In the genomic region with DNA sequence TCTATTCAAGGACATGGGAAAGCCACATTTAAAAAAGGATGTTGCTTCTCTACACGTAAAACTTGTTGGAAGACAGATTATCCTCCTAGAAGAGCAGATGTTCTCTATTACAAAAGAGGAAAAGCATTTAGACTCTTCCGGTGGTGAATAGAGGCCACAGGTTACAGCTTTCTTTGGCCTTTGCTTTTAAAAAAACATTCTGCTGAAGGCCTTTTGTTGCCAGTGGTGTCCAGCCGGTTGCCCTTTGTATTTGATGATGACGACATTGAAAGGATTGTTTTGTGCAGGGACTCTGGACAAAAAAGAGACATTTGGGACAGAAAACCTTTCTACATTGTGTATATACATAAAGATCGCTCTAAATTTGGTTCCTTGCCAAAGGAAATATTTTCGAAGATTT, we compare ENCODE assay signal across 1 cellular context.
A peak's percentile ranks its signal among the peaks of the same experiment; 100 is the strongest.
TF ChIP-seq lines count a peak whose summit lies in the region.

No MANE protein-coding gene starts in this region.

TF ChIP-seq in HepG2, 621 proteins besides CTCF, POLR2A, EP300 and RAD21 (continued from another document and continues in another):
- TF ChIP-seq ZNF784 (CRISPR knock-in tag; IDR thresholded peaks at IDR 0.05; ENCODE audit: borderline replicate concordance) (no peak), XBP1 (CRISPR knock-in tag; IDR thresholded peaks at IDR 0.05) (no peak), ZBTB7A (CRISPR knock-in tag; IDR thresholded peaks at IDR 0.05) (no peak), ZBTB25 (CRISPR knock-in tag; IDR thresholded peaks at IDR 0.05) (no peak), TEAD3 (CRISPR knock-in tag; optimal IDR thresholded peaks at IDR 0.05; ENCODE audit: borderline replicate concordance) (peak; percentile 60), TFDP1 (CRISPR knock-in tag; IDR thresholded peaks at IDR 0.05; ENCODE audit: borderline replicate concordance) (no peak), RFXAP (CRISPR knock-in tag; IDR thresholded peaks at IDR 0.05; ENCODE audit: borderline replicate concordance) (no peak), ZNF607 (CRISPR knock-in tag; IDR thresholded peaks at IDR 0.05; ENCODE audit: borderline replicate concordance) (no peak), SP5 (CRISPR knock-in tag; IDR thresholded peaks at IDR 0.05; ENCODE audit: borderline replicate concordance, low read depth) (no peak), ZNF780A (CRISPR knock-in tag; IDR thresholded peaks at IDR 0.05) (no peak), TCF7L2 (IDR thresholded peaks at IDR 0.05; ENCODE audit: low read depth, low read length) (no peak), DZIP1 (CRISPR knock-in tag; IDR thresholded peaks at IDR 0.05) (no peak), ZNF597 (CRISPR knock-in tag; IDR thresholded peaks at IDR 0.05) (no peak), ZNF619 (CRISPR knock-in tag; IDR thresholded peaks at IDR 0.05) (no peak), SMYD3 (CRISPR knock-in tag; IDR thresholded peaks at IDR 0.05) (no peak), GLI4 (CRISPR knock-in tag; IDR thresholded peaks at IDR 0.05; ENCODE audit: borderline replicate concordance) (no peak), ZMYM4 (CRISPR knock-in tag; IDR thresholded peaks at IDR 0.05) (no peak), ZXDC (CRISPR knock-in tag; IDR thresholded peaks at IDR 0.05) (no peak), DMAP1 (CRISPR knock-in tag; IDR thresholded peaks at IDR 0.05) (no peak), YY1 (IDR thresholded peaks at IDR 0.05; ENCODE audit: insufficient read depth, insufficient replicate concordance, low read depth, low read length) (no peak), ZNF501 (CRISPR knock-in tag; IDR thresholded peaks at IDR 0.05) (no peak), TMF1 (CRISPR knock-in tag; IDR thresholded peaks at IDR 0.05; ENCODE audit: low read depth) (no peak), ZC3H13 (CRISPR knock-in tag; IDR thresholded peaks at IDR 0.05) (no peak), PRMT3 (CRISPR knock-in tag; IDR thresholded peaks at IDR 0.05; ENCODE audit: borderline replicate concordance, low read depth) (no peak), ZNF674 (CRISPR knock-in tag; IDR thresholded peaks at IDR 0.05; ENCODE audit: low read depth) (no peak), MTA3 (CRISPR knock-in tag; IDR thresholded peaks at IDR 0.05) (no peak), CREB1 (IDR thresholded peaks at IDR 0.05) (peak; percentile 77), CREB1 (CRISPR knock-in tag; IDR thresholded peaks at IDR 0.05) (peak; percentile 50), ATF4 (CRISPR knock-in tag; IDR thresholded peaks at IDR 0.05) (no peak), ADNP (CRISPR knock-in tag; IDR thresholded peaks at IDR 0.05) (no peak), ZNF225 (CRISPR knock-in tag; IDR thresholded peaks at IDR 0.05) (no peak), MLX (CRISPR knock-in tag; IDR thresholded peaks at IDR 0.05) (no peak), NFYC (CRISPR knock-in tag; IDR thresholded peaks at IDR 0.05) (no peak), IKZF1 (IDR thresholded peaks at IDR 0.05) (no peak), ZNF777 (CRISPR knock-in tag; IDR thresholded peaks at IDR 0.05) (no peak), CHCHD3 (CRISPR knock-in tag; IDR thresholded peaks at IDR 0.05) (no peak), SRY (CRISPR knock-in tag; IDR thresholded peaks at IDR 0.05) (no peak), RBM39 (IDR thresholded peaks at IDR 0.05; ENCODE audit: low read depth, low read length, poor library complexity, severe bottlenecking) (no peak), ZBTB8A (CRISPR knock-in tag; IDR thresholded peaks at IDR 0.05; ENCODE audit: borderline replicate concordance, low read depth) (no peak), ZNF740 (CRISPR knock-in tag; IDR thresholded peaks at IDR 0.05) (no peak), PBX2 (CRISPR knock-in tag; IDR thresholded peaks at IDR 0.05) (no peak), MAFK (conservative IDR thresholded peaks at IDR 0.05 in 1 of 2, IDR thresholded peaks at IDR 0.05 in 1 of 2; ENCODE audit: low read length in 2 of 2) (no peak), ZFY (CRISPR knock-in tag; IDR thresholded peaks at IDR 0.05) (no peak), GFI1 (CRISPR knock-in tag; IDR thresholded peaks at IDR 0.05; ENCODE audit: borderline replicate concordance) (no peak), DR1 (CRISPR knock-in tag; IDR thresholded peaks at IDR 0.05) (no peak), SETDB1 (CRISPR knock-in tag; IDR thresholded peaks at IDR 0.05; ENCODE audit: borderline replicate concordance) (no peak)
- TF ChIP-seq, protein P1, sequence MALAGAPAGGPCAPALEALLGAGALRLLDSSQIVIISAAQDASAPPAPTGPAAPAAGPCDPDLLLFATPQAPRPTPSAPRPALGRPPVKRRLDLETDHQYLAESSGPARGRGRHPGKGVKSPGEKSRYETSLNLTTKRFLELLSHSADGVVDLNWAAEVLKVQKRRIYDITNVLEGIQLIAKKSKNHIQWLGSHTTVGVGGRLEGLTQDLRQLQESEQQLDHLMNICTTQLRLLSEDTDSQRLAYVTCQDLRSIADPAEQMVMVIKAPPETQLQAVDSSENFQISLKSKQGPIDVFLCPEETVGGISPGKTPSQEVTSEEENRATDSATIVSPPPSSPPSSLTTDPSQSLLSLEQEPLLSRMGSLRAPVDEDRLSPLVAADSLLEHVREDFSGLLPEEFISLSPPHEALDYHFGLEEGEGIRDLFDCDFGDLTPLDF (CRISPR knock-in tag; IDR thresholded peaks at IDR 0.05) = no peak
- TF ChIP-seq, protein P2, sequence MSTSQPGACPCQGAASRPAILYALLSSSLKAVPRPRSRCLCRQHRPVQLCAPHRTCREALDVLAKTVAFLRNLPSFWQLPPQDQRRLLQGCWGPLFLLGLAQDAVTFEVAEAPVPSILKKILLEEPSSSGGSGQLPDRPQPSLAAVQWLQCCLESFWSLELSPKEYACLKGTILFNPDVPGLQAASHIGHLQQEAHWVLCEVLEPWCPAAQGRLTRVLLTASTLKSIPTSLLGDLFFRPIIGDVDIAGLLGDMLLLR (CRISPR knock-in tag; IDR thresholded peaks at IDR 0.05) = no peak
- TF ChIP-seq, protein P3, sequence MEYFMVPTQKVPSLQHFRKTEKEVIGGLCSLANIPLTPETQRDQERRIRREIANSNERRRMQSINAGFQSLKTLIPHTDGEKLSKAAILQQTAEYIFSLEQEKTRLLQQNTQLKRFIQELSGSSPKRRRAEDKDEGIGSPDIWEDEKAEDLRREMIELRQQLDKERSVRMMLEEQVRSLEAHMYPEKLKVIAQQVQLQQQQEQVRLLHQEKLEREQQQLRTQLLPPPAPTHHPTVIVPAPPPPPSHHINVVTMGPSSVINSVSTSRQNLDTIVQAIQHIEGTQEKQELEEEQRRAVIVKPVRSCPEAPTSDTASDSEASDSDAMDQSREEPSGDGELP (IDR thresholded peaks at IDR 0.05; ENCODE audit: borderline replicate concordance, low read depth) = peak; percentile 45; the same call in 1 of the 2 replicates
- TF ChIP-seq, protein P4, sequence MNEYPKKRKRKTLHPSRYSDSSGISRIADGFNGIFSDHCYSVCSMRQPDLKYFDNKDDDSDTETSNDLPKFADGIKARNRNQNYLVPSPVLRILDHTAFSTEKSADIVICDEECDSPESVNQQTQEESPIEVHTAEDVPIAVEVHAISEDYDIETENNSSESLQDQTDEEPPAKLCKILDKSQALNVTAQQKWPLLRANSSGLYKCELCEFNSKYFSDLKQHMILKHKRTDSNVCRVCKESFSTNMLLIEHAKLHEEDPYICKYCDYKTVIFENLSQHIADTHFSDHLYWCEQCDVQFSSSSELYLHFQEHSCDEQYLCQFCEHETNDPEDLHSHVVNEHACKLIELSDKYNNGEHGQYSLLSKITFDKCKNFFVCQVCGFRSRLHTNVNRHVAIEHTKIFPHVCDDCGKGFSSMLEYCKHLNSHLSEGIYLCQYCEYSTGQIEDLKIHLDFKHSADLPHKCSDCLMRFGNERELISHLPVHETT (CRISPR knock-in tag; conservative IDR thresholded peaks at IDR 0.05) = no peak
